In the genomic region with DNA sequence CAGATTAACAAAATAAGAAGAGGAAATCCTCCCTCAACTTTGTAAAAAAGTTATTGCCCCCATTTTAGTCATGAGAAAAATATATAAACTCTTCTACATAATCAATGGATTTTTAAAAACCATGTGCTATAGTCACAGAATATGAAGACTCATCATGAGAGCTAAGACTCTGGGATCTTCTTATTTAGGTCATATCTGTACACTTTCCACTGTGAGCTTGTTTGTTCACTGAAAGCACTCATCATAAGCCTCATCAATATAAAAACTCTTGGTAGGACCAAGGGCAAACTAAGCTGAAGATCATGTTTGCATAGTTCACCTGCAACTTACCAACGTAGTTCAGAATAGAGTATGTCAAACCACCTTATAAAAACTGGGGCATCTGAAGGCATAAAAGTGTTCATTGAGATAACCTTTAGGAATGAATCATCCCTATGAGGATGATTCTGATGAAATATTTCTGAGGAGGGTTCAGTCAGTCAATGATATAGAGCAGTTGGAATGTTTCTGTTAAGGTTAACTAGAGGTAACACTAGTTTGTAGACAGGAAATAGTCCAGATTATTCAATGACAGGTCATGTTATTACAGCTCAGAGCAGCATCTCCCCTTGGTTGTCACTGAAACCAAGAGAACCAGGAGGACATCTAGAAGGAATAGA, we compare ENCODE assay signal across 22 cellular contexts.
A peak's percentile ranks its signal among the peaks of the same experiment; 100 is the strongest.
DNase-seq lines count a peak whose midpoint lies in the region; ATAC-seq and TF ChIP-seq lines count a peak whose summit lies in the region.
"Had no signal": no experiment of that assay in that cellular context is flagged by ENCODE, and none has a peak within 500 bp of the region (broad histone marks: within the 10 kb centered on the region; RNA-seq: fewer than 3 reads in every experiment).

No MANE protein-coding gene starts in this region.

- DNase-seq in activated naive CD8-positive, alpha-beta T cell treated with anti-CD3 and anti-CD28 coated beads, Interleukin-2, amount 50 U/mL, for 24 hours: no peak
- no peak for DNase-seq in activated naive CD8-positive, alpha-beta T cell treated with anti-CD3 and anti-CD28 coated beads for 36 hours
- peak; percentile 29 for DNase-seq in fibroblast of pulmonary artery (ENCODE audit: low read depth)
- no peak for DNase-seq in NCI-H146 (lab: John Stamatoyannopoulos, UW)
- DNase-seq in activated CD4-positive, alpha-beta T cell treated with anti-CD3 and anti-CD28 coated beads, Interleukin-2, amount 10 ng/mL, durations not matched to agents 24 days and 14 days: no peak
- DNase-seq: activated B cell treated with CpG ODN at 0.5 μM for 24 hours; activated T-cell treated with anti-CD3 and anti-CD28 coated beads, Interleukin-2, amount 50 U/mL, for 72 hours; DMS 273 treated with DMSO at 0.1 percent for 48 hours; hippocampal formation; naive thymus-derived CD8-positive, alpha-beta T cell; NCI-H1694; SHP77; stimulated activated CD4-positive, alpha-beta T cell treated with anti-CD3 and anti-CD28 coated beads, Interleukin-4, amount 100 ng/mL, for 4 hours; T-helper 17 cell had no signal

- H3K27ac Mint-ChIP-seq in activated naive CD8-positive, alpha-beta T cell treated with anti-CD3 and anti-CD28 coated beads, Interleukin-2, amount 50 U/mL, for 24 hours: no peak overlapping the region
- H3K27ac Mint-ChIP-seq in activated naive CD8-positive, alpha-beta T cell treated with anti-CD3 and anti-CD28 coated beads for 36 hours: no peak overlapping the region
- H3K27ac Mint-ChIP-seq in activated CD4-positive, alpha-beta T cell treated with anti-CD3 and anti-CD28 coated beads, Interleukin-2, amount 10 ng/mL, durations not matched to agents 24 days and 14 days: no peak overlapping the region
- H3K27ac Mint-ChIP-seq: activated B cell treated with CpG ODN at 0.5 μM for 24 hours; activated naive CD4-positive, alpha-beta T cell treated with anti-CD3 and anti-CD28 coated beads, Interleukin-2, amount 50 U/mL, for 72 hours; activated T-cell treated with anti-CD3 and anti-CD28 coated beads, Interleukin-2, amount 50 U/mL, for 72 hours; memory B cell; naive thymus-derived CD8-positive, alpha-beta T cell; T-helper 17 cell had no signal

- no peaks in the 10 kb centered on the region for H3K27me3 ChIP-seq in gastroesophageal sphincter
- H3K27me3 ChIP-seq: cardiac muscle cell had no signal

- H3K27ac ChIP-seq in gastroesophageal sphincter: no peak overlapping the region
- H3K27ac ChIP-seq: C4-2B, cardiac muscle cell had no signal

- no peak overlapping the region for H3K4me3 ChIP-seq in fibroblast of pulmonary artery (replicated peaks; ENCODE audit: low read depth, low read length)
- H3K4me3 ChIP-seq in gastroesophageal sphincter: no peak overlapping the region
- H3K4me3 ChIP-seq: cardiac muscle cell, smooth muscle cell had no signal

- no peak for TF ChIP-seq CTCF in fibroblast of pulmonary artery (IDR thresholded peaks at IDR 0.05; ENCODE audit: low read length, missing control alignments)
- no peak for TF ChIP-seq CTCF in gastroesophageal sphincter (IDR thresholded peaks at IDR 0.05)

- no peak for TF ChIP-seq EP300 in gastroesophageal sphincter (IDR thresholded peaks at IDR 0.05)

- no peaks in the 10 kb centered on the region for H3K9me3 ChIP-seq in gastroesophageal sphincter

- no peaks in the 10 kb centered on the region for H3K4me1 ChIP-seq in gastroesophageal sphincter

- H3K36me3 ChIP-seq in gastroesophageal sphincter: no peaks in the 10 kb centered on the region
- H3K36me3 ChIP-seq: cardiac muscle cell had no signal

- H3K36me3 Mint-ChIP-seq in activated naive CD8-positive, alpha-beta T cell treated with anti-CD3 and anti-CD28 coated beads, Interleukin-2, amount 50 U/mL, for 24 hours (ENCODE audit: low read depth): no peaks in the 10 kb centered on the region
- no peaks in the 10 kb centered on the region for H3K36me3 Mint-ChIP-seq in activated naive CD8-positive, alpha-beta T cell treated with anti-CD3 and anti-CD28 coated beads for 36 hours
- no peaks in the 10 kb centered on the region for H3K36me3 Mint-ChIP-seq in activated CD4-positive, alpha-beta T cell treated with anti-CD3 and anti-CD28 coated beads, Interleukin-2, amount 10 ng/mL, durations not matched to agents 24 days and 14 days (ENCODE audit: low read depth)
- H3K36me3 Mint-ChIP-seq: activated naive CD4-positive, alpha-beta T cell treated with anti-CD3 and anti-CD28 coated beads, Interleukin-2, amount 50 U/mL, for 72 hours; memory B cell; naive thymus-derived CD8-positive, alpha-beta T cell had no signal

- 56 to 71% methylated on average over 1 of the region's 1 CpG for WGBS in gastroesophageal sphincter (ENCODE audit: low coverage in 1 of 2), 2 donors

- no peaks in the 10 kb centered on the region for H3K27me3 Mint-ChIP-seq in activated naive CD8-positive, alpha-beta T cell treated with anti-CD3 and anti-CD28 coated beads, Interleukin-2, amount 50 U/mL, for 24 hours
- no peaks in the 10 kb centered on the region for H3K27me3 Mint-ChIP-seq in activated naive CD8-positive, alpha-beta T cell treated with anti-CD3 and anti-CD28 coated beads for 36 hours
- no peaks in the 10 kb centered on the region for H3K27me3 Mint-ChIP-seq in activated CD4-positive, alpha-beta T cell treated with anti-CD3 and anti-CD28 coated beads, Interleukin-2, amount 10 ng/mL, durations not matched to agents 24 days and 14 days
- H3K27me3 Mint-ChIP-seq: activated B cell treated with CpG ODN at 0.5 μM for 24 hours; memory B cell; naive thymus-derived CD8-positive, alpha-beta T cell; T-helper 17 cell had no signal

- peaks cover 2% of the 10 kb centered on the region for H3K4me1 Mint-ChIP-seq in activated naive CD8-positive, alpha-beta T cell treated with anti-CD3 and anti-CD28 coated beads, Interleukin-2, amount 50 U/mL, for 24 hours
- H3K4me1 Mint-ChIP-seq in activated naive CD8-positive, alpha-beta T cell treated with anti-CD3 and anti-CD28 coated beads for 36 hours: no peaks in the 10 kb centered on the region
- H3K4me1 Mint-ChIP-seq in activated CD4-positive, alpha-beta T cell treated with anti-CD3 and anti-CD28 coated beads, Interleukin-2, amount 10 ng/mL, durations not matched to agents 24 days and 14 days: no peaks in the 10 kb centered on the region
- H3K4me1 Mint-ChIP-seq: activated B cell treated with CpG ODN at 0.5 μM for 24 hours; memory B cell; naive thymus-derived CD8-positive, alpha-beta T cell; T-helper 17 cell had no signal

- H3K9me3 Mint-ChIP-seq in activated naive CD8-positive, alpha-beta T cell treated with anti-CD3 and anti-CD28 coated beads, Interleukin-2, amount 50 U/mL, for 24 hours: no peaks in the 10 kb centered on the region
- H3K9me3 Mint-ChIP-seq in activated naive CD8-positive, alpha-beta T cell treated with anti-CD3 and anti-CD28 coated beads for 36 hours: no peaks in the 10 kb centered on the region
- H3K9me3 Mint-ChIP-seq in activated CD4-positive, alpha-beta T cell treated with anti-CD3 and anti-CD28 coated beads, Interleukin-2, amount 10 ng/mL, durations not matched to agents 24 days and 14 days: no peaks in the 10 kb centered on the region
- H3K9me3 Mint-ChIP-seq: activated B cell treated with CpG ODN at 0.5 μM for 24 hours; activated T-cell treated with anti-CD3 and anti-CD28 coated beads, Interleukin-2, amount 50 U/mL, for 72 hours had no signal

- no peak for TF ChIP-seq POLR2A in gastroesophageal sphincter (IDR thresholded peaks at IDR 0.05)

- peak; percentile 43 for ATAC-seq in activated naive CD8-positive, alpha-beta T cell treated with anti-CD3 and anti-CD28 coated beads, Interleukin-2, amount 50 U/mL, for 24 hours
- ATAC-seq in SK-N-SH treated with all-trans-retinoic acid at 6 μM for 48 hours: peak; percentile 93
- ATAC-seq in gastroesophageal sphincter: no peak
- no peak for ATAC-seq in HG02763 (IDR thresholded peaks at IDR 0.05; ENCODE audit: unreplicated experiment)
- ATAC-seq: activated naive CD4-positive, alpha-beta T cell treated with anti-CD3 and anti-CD28 coated beads, Interleukin-2, amount 50 U/mL, for 72 hours; naive thymus-derived CD8-positive, alpha-beta T cell; T-helper 17 cell had no signal

- intact Hi-C loops in activated CD4-positive, alpha-beta T cell treated with anti-CD3 and anti-CD28 coated beads, Interleukin-2, amount 10 ng/mL, durations not matched to agents 24 days and 14 days (cut with micrococcal nuclease): no loop called here

- no peak overlapping the region for H3K4me3 Mint-ChIP-seq in activated naive CD8-positive, alpha-beta T cell treated with anti-CD3 and anti-CD28 coated beads, Interleukin-2, amount 50 U/mL, for 24 hours
- no peak overlapping the region for H3K4me3 Mint-ChIP-seq in activated naive CD8-positive, alpha-beta T cell treated with anti-CD3 and anti-CD28 coated beads for 36 hours
- no peak overlapping the region for H3K4me3 Mint-ChIP-seq in activated CD4-positive, alpha-beta T cell treated with anti-CD3 and anti-CD28 coated beads, Interleukin-2, amount 10 ng/mL, durations not matched to agents 24 days and 14 days
- H3K4me3 Mint-ChIP-seq: activated B cell treated with CpG ODN at 0.5 μM for 24 hours; activated T-cell treated with anti-CD3 and anti-CD28 coated beads, Interleukin-2, amount 50 U/mL, for 72 hours; memory B cell; naive thymus-derived CD8-positive, alpha-beta T cell; T-helper 17 cell had no signal

TF ChIP-seq in SK-N-SH treated with all-trans-retinoic acid at 6 μM for 48 hours, 23 proteins besides CTCF, POLR2A, EP300 and RAD21:
- TF ChIP-seq, protein P1, sequence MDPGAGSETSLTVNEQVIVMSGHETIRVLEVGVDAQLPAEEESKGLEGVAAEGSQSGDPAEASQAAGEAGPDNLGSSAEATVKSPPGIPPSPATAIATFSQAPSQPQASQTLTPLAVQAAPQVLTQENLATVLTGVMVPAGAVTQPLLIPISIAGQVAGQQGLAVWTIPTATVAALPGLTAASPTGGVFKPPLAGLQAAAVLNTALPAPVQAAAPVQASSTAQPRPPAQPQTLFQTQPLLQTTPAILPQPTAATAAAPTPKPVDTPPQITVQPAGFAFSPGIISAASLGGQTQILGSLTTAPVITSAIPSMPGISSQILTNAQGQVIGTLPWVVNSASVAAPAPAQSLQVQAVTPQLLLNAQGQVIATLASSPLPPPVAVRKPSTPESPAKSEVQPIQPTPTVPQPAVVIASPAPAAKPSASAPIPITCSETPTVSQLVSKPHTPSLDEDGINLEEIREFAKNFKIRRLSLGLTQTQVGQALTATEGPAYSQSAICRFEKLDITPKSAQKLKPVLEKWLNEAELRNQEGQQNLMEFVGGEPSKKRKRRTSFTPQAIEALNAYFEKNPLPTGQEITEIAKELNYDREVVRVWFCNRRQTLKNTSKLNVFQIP (CRISPR knock-in tag; IDR thresholded peaks at IDR 0.05; ENCODE audit: borderline replicate concordance, low read depth): no peak
- TF ChIP-seq ZC3H10 (CRISPR knock-in tag; IDR thresholded peaks at IDR 0.05) (no peak), ZNF70 (CRISPR knock-in tag; IDR thresholded peaks at IDR 0.05) (no peak), PPARA (CRISPR knock-in tag; IDR thresholded peaks at IDR 0.05; ENCODE audit: borderline replicate concordance) (no peak), ESRRG (CRISPR knock-in tag; IDR thresholded peaks at IDR 0.05) (no peak), TOX (CRISPR knock-in tag; IDR thresholded peaks at IDR 0.05; ENCODE audit: borderline replicate concordance) (peak; percentile 39; the same call in 1 of the 2 replicates)

Comparison
In these comparisons a context has a peak if more than half of its experiments do, and no peak if none do; other contexts are left out.
1. ATAC-seq: peak in activated naive CD8-positive, alpha-beta T cell treated with anti-CD3 and anti-CD28 coated beads, Interleukin-2, amount 50 U/mL, for 24 hours (single experiment) and SK-N-SH treated with all-trans-retinoic acid at 6 μM for 48 hours (single experiment); none in gastroesophageal sphincter (single experiment) and HG02763 (single experiment).